Comparison of ENCODE assay signal across 21 cellular contexts in genomic region chr20:12555369-12555768, GRCh38.
DNase-seq lines count a peak whose midpoint lies in the region; ATAC-seq and TF ChIP-seq lines count a peak whose summit lies in the region.
"Had no signal": no experiment of that assay in that cellular context is flagged by ENCODE, and none has a peak within 500 bp of the region (broad histone marks: within the 10 kb centered on the region; RNA-seq: fewer than 3 reads in every experiment).

No MANE protein-coding gene starts in this region.

- no peaks in the 10 kb centered on the region for H3K27me3 Mint-ChIP-seq in MCF 10A (ENCODE audit: insufficient read depth, unreplicated experiment)
- no peaks in the 10 kb centered on the region for H3K27me3 Mint-ChIP-seq in activated naive CD8-positive, alpha-beta T cell treated with anti-CD3 and anti-CD28 coated beads for 36 hours

- no peak for TF ChIP-seq CTCF in MCF 10A (IDR thresholded peaks at IDR 0.05; ENCODE audit: unreplicated experiment)
- no peak for TF ChIP-seq CTCF in breast epithelium (IDR thresholded peaks at IDR 0.05)
- no peak for TF ChIP-seq CTCF in RWPE2 (IDR thresholded peaks at IDR 0.05; ENCODE audit: poor library complexity, severe bottlenecking)
- no peak for TF ChIP-seq CTCF in osteoblast (IDR thresholded peaks at IDR 0.05; ENCODE audit: extremely low read depth, low read depth, low read length)

- no peaks in the 10 kb centered on the region for H3K36me3 Mint-ChIP-seq in MCF 10A (ENCODE audit: insufficient read depth, unreplicated experiment)
- H3K36me3 Mint-ChIP-seq in activated naive CD8-positive, alpha-beta T cell treated with anti-CD3 and anti-CD28 coated beads for 36 hours, result no peaks in the 10 kb centered on the region
- H3K36me3 Mint-ChIP-seq: CD8-positive, alpha-beta T cell had no signal

- CTCF ChIA-PET in MCF 10A (lab: Yijun Ruan, JAX), result no interaction called here

- H3K4me3 Mint-ChIP-seq in MCF 10A (ENCODE audit: unreplicated experiment), result no peak overlapping the region
- no peak overlapping the region for H3K4me3 Mint-ChIP-seq in activated naive CD8-positive, alpha-beta T cell treated with anti-CD3 and anti-CD28 coated beads for 36 hours
- H3K4me3 Mint-ChIP-seq: CD8-positive, alpha-beta T cell had no signal

- POLR2A ChIA-PET in MCF 10A (lab: Yijun Ruan, JAX), result interaction anchor here (1.6 kb wide), 1 partner anchor 19 kb away, joined by 6 read pairs; no protein-coding TSS in a partner anchor

- intact Hi-C loops in MCF 10A (cut with micrococcal nuclease), result no loop called here
- intact Hi-C loops in breast epithelium (cut with DNase I; ENCODE audit: low total_unique reads), result no loop called here

- no peaks in the 10 kb centered on the region for H3K9me3 Mint-ChIP-seq in MCF 10A (ENCODE audit: unreplicated experiment)
- no peaks in the 10 kb centered on the region for H3K9me3 Mint-ChIP-seq in activated naive CD8-positive, alpha-beta T cell treated with anti-CD3 and anti-CD28 coated beads for 36 hours

- peaks cover 6% of the 10 kb centered on the region for H3K4me1 Mint-ChIP-seq in MCF 10A (ENCODE audit: insufficient read depth, unreplicated experiment)
- H3K4me1 Mint-ChIP-seq in activated naive CD8-positive, alpha-beta T cell treated with anti-CD3 and anti-CD28 coated beads for 36 hours, result no peaks in the 10 kb centered on the region

- no peaks in the 10 kb centered on the region for H4K20me1 ChIP-seq in osteoblast (ENCODE audit: insufficient read depth, low read length)

- no peaks in the 10 kb centered on the region for H3K36me3 ChIP-seq in breast epithelium
- H3K36me3 ChIP-seq in RWPE2 (ENCODE audit: low read depth), result no peaks in the 10 kb centered on the region
- no peaks in the 10 kb centered on the region for H3K36me3 ChIP-seq in osteoblast (ENCODE audit: insufficient read depth, low read length)
- H3K36me3 ChIP-seq: MG63, SJSA1 had no signal

- H3K27ac Mint-ChIP-seq in MCF 10A (ENCODE audit: low read depth, unreplicated experiment), result no peak overlapping the region
- no peak overlapping the region for H3K27ac Mint-ChIP-seq in activated naive CD8-positive, alpha-beta T cell treated with anti-CD3 and anti-CD28 coated beads for 36 hours
- H3K27ac Mint-ChIP-seq: CD8-positive, alpha-beta T cell had no signal

- no peak overlapping the region for H3K4me3 ChIP-seq in breast epithelium
- H3K4me3 ChIP-seq in RWPE2 (ENCODE audit: severe bottlenecking), result no peak overlapping the region
- H3K4me3 ChIP-seq in osteoblast (ENCODE audit: insufficient read depth, low read length), result no peak overlapping the region
- H3K4me3 ChIP-seq: GM23248, MG63, SJSA1 had no signal

- H3K4me1 ChIP-seq in breast epithelium (no peaks in the 10 kb centered on the region), RWPE2 (ENCODE audit: insufficient read depth, poor library complexity, severe bottlenecking) (peaks cover 11% of the 10 kb centered on the region), osteoblast (ENCODE audit: insufficient read depth, low read length) (no peaks in the 10 kb centered on the region)
- H3K4me1 ChIP-seq: SJSA1 had no signal

- H3K9me3 ChIP-seq in breast epithelium (no peaks in the 10 kb centered on the region), RWPE2 (ENCODE audit: severe bottlenecking) (peaks cover 2% of the 10 kb centered on the region), osteoblast (ENCODE audit: low read depth, low read length) (no peaks in the 10 kb centered on the region)
- H3K9me3 ChIP-seq: MG63, SJSA1 had no signal

- H3K27me3 ChIP-seq in breast epithelium (no peaks in the 10 kb centered on the region), RWPE2 (ENCODE audit: insufficient read depth, poor library complexity, severe bottlenecking) (peaks cover 6% of the 10 kb centered on the region), osteoblast (ENCODE audit: insufficient read depth, low read length) (no peaks in the 10 kb centered on the region)
- H3K27me3 ChIP-seq: MG63, SJSA1 had no signal

- H3K4me2 ChIP-seq in osteoblast (ENCODE audit: insufficient read depth, low read length), result no peak overlapping the region

- DNase-seq in MCF 10A (ENCODE audit: unreplicated experiment), result peak; percentile 8
- DNase-seq in breast epithelium (ENCODE audit: low spot score in 2 of 2), result no peak
- DNase-seq in RWPE2 (ENCODE audit: low spot score), result no peak
- peak; percentile 5 for DNase-seq in iris pigment epithelial cell (ENCODE audit: low read depth)
- no peak for DNase-seq in stimulated activated CD4-positive, alpha-beta T cell treated with anti-CD3 and anti-CD28 coated beads, Interleukin-4, amount 100 ng/mL, for 4 hours
- no peak for DNase-seq in HuH-7.5 (ENCODE audit: low spot score)
- no peak for DNase-seq in activated naive CD8-positive, alpha-beta T cell treated with anti-CD3 and anti-CD28 coated beads for 36 hours
- DNase-seq in osteoblast (ENCODE audit: insufficient read length, low spot score, missing footprints), result no peak
- DNase-seq: CD8-positive, alpha-beta T cell; GF-D8; GM23248; HCEC 1CT; KG1; MG63; NCI-H1092; NCI-H1694; NCI-H2107; NCI-H226; NCI-H524 treated with DMSO at 0.1 percent for 48 hours; RPMI8226 had no signal

- no peak for TF ChIP-seq POLR2A in breast epithelium (IDR thresholded peaks at IDR 0.05)

- no peak overlapping the region for H2AFZ ChIP-seq in osteoblast (ENCODE audit: low read length)
- H2AFZ ChIP-seq: GM23248 had no signal

- peak; percentile 51 for ATAC-seq in RWPE2 (ENCODE audit: low read depth)
- ATAC-seq: CD8-positive, alpha-beta T cell had no signal

- H3K27ac ChIP-seq in breast epithelium, result no peak overlapping the region
- H3K27ac ChIP-seq in RWPE2 (ENCODE audit: poor library complexity, severe bottlenecking), result no peak overlapping the region
- no peak overlapping the region for H3K27ac ChIP-seq in osteoblast (ENCODE audit: low read depth, low read length)
- H3K27ac ChIP-seq: GM23248, SJSA1 had no signal

- no TSS peak for BruUV-seq in MCF 10A (replicated peaks; lab: Mats Ljungman, UMichigan)

- H3K79me2 ChIP-seq in osteoblast (ENCODE audit: insufficient read depth, low read length), result no peaks in the 10 kb centered on the region

Comparison
In these comparisons a context has a peak if more than half of its experiments do, and no peak if none do; other contexts are left out.
1. DNase-seq: peak in MCF 10A (single experiment) and iris pigment epithelial cell (single experiment); none in breast epithelium (0 of 2), RWPE2 (single experiment), stimulated activated CD4-positive, alpha-beta T cell treated with anti-CD3 and anti-CD28 coated beads, Interleukin-4, amount 100 ng/mL, for 4 hours (0 of 2), HuH-7.5 (single experiment), activated naive CD8-positive, alpha-beta T cell treated with anti-CD3 and anti-CD28 coated beads for 36 hours (single experiment) and osteoblast (single experiment).